Comparison of ENCODE assay signal across 2 cellular contexts in the genomic region with DNA sequence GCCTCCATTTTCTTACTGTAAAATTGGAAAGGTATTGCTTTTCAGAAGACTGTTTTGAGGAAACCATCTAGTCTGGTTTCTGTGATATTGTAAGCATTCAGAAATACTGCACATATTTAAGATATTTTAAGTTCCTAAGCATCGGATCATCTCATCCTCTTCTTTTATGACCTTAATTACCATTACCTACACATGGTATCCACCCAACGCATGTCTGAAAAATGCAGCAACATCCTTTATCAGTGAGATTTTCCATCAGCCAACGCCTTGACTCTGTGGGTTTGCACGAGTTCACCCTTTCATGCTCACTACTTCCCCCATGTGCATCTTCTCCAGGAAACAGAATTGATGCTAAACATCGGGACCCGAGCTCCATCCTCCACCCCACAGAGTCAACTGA.
TF ChIP-seq lines count a peak whose summit lies in the region.

No MANE protein-coding gene starts in this region.

TF ChIP-seq in SK-N-SH treated with all-trans-retinoic acid at 6 μM for 48 hours, 23 proteins besides CTCF, POLR2A, EP300 and RAD21 (continued from another document):
- TF ChIP-seq POU6F1 (CRISPR knock-in tag; IDR thresholded peaks at IDR 0.05; ENCODE audit: borderline replicate concordance, low read depth) (no peak), PPARA (CRISPR knock-in tag; IDR thresholded peaks at IDR 0.05; ENCODE audit: borderline replicate concordance) (no peak), ZNF565 (CRISPR knock-in tag; conservative IDR thresholded peaks at IDR 0.05; ENCODE audit: low read depth) (no peak), RARB (CRISPR knock-in tag; IDR thresholded peaks at IDR 0.05) (no peak), ARNTL (CRISPR knock-in tag; IDR thresholded peaks at IDR 0.05; ENCODE audit: borderline replicate concordance, low read depth) (no peak), PATZ1 (CRISPR knock-in tag; IDR thresholded peaks at IDR 0.05; ENCODE audit: borderline replicate concordance) (no peak), ISL1 (CRISPR knock-in tag; IDR thresholded peaks at IDR 0.05) (no peak), SNAI2 (CRISPR knock-in tag; IDR thresholded peaks at IDR 0.05) (no peak), ESRRG (CRISPR knock-in tag; IDR thresholded peaks at IDR 0.05) (no peak), ZFP3 (CRISPR knock-in tag; IDR thresholded peaks at IDR 0.05) (no peak), BACH2 (CRISPR knock-in tag; IDR thresholded peaks at IDR 0.05; ENCODE audit: borderline replicate concordance) (no peak)
- TF ChIP-seq, protein P1, sequence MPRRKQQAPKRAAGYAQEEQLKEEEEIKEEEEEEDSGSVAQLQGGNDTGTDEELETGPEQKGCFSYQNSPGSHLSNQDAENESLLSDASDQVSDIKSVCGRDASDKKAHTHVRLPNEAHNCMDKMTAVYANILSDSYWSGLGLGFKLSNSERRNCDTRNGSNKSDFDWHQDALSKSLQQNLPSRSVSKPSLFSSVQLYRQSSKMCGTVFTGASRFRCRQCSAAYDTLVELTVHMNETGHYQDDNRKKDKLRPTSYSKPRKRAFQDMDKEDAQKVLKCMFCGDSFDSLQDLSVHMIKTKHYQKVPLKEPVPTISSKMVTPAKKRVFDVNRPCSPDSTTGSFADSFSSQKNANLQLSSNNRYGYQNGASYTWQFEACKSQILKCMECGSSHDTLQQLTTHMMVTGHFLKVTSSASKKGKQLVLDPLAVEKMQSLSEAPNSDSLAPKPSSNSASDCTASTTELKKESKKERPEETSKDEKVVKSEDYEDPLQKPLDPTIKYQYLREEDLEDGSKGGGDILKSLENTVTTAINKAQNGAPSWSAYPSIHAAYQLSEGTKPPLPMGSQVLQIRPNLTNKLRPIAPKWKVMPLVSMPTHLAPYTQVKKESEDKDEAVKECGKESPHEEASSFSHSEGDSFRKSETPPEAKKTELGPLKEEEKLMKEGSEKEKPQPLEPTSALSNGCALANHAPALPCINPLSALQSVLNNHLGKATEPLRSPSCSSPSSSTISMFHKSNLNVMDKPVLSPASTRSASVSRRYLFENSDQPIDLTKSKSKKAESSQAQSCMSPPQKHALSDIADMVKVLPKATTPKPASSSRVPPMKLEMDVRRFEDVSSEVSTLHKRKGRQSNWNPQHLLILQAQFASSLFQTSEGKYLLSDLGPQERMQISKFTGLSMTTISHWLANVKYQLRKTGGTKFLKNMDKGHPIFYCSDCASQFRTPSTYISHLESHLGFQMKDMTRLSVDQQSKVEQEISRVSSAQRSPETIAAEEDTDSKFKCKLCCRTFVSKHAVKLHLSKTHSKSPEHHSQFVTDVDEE (CRISPR knock-in tag; IDR thresholded peaks at IDR 0.05), result no peak

TF ChIP-seq in IMR-90, 13 proteins besides CTCF, POLR2A, EP300 and RAD21 (continued from another document):
- TF ChIP-seq ELK1 (IDR thresholded peaks at IDR 0.05; ENCODE audit: borderline replicate concordance, low read depth, low read length) (no peak), RFX5 (IDR thresholded peaks at IDR 0.05; ENCODE audit: low read depth, low read length) (no peak), BHLHE40 (IDR thresholded peaks at IDR 0.05; ENCODE audit: low read depth, low read length) (no peak), CEBPB (IDR thresholded peaks at IDR 0.05; ENCODE audit: low read depth, low read length) (no peak), FOS (IDR thresholded peaks at IDR 0.05; ENCODE audit: low read depth, low read length) (no peak), NFE2L2 (IDR thresholded peaks at IDR 0.05; ENCODE audit: low read depth, low read length) (no peak), SMC3 (IDR thresholded peaks at IDR 0.05; ENCODE audit: low read depth, low read length) (no peak), MAFK (IDR thresholded peaks at IDR 0.05; ENCODE audit: low read depth, low read length) (no peak), MAZ (IDR thresholded peaks at IDR 0.05; ENCODE audit: borderline replicate concordance, low read depth, low read length) (no peak), MXI1 (IDR thresholded peaks at IDR 0.05; ENCODE audit: borderline replicate concordance, low read depth, low read length) (no peak), RCOR1 (IDR thresholded peaks at IDR 0.05; ENCODE audit: insufficient replicate concordance, low read length) (no peak), CHD1 (IDR thresholded peaks at IDR 0.05; ENCODE audit: low read depth, low read length) (no peak)
